31 cellular contexts compared by ENCODE assay signal in genomic region chr7:44752822-44753221, GRCh38. TPM values are rescaled to one million over a fixed set of nuclear protein-coding genes. Genes with fewer than 3 reads are reported as not detected.
A peak's percentile ranks its signal among the peaks of the same experiment; 100 is the strongest.
DNase-seq lines count a peak whose midpoint lies in the region; ATAC-seq, FAIRE-seq and TF ChIP-seq lines count a peak whose summit lies in the region.
"Had no signal": no experiment of that assay in that cellular context is flagged by ENCODE, and none has a peak within 500 bp of the region (broad histone marks: within the 10 kb centered on the region; RNA-seq: fewer than 3 reads in every experiment).

No MANE protein-coding gene starts in this region.

- TF ChIP-seq CTCF in GM12878 (IDR thresholded peaks at IDR 0.05 in 2 of 3, conservative IDR thresholded peaks at IDR 0.05 in 1 of 3; ENCODE audit: control insufficient read depth in 2 of 3, extremely low read depth in 1 of 3, insufficient read depth in 1 of 3, low read depth in 3 of 3, low read length in 3 of 3) (no peak), lower leg skin (IDR thresholded peaks at IDR 0.05) (no peak)

- no peak overlapping the region for H3K9ac ChIP-seq in GM12878 (ENCODE audit: control insufficient read depth, insufficient read depth, low read length)

- TF ChIP-seq EP300 in GM12878 (IDR thresholded peaks at IDR 0.05; ENCODE audit: borderline replicate concordance in 1 of 2, control insufficient read depth in 1 of 2, low read depth in 2 of 2, low read length in 2 of 2) = no peak

- peaks cover 8 to 14% of the 10 kb centered on the region in 2 experiments for H3K36me3 ChIP-seq in GM12878 (ENCODE audit: control insufficient read depth in 2 of 2, insufficient read depth in 2 of 2, low read length in 1 of 2)

- 0 out of 2 replicates have a peak overlapping the region, but pooled peaks have one; percentile 92 for H3K27ac ChIP-seq in GM12878 (ENCODE audit: control insufficient read depth, insufficient read depth)
- H3K27ac ChIP-seq: tibial artery had no signal

- no peaks in the 10 kb centered on the region for H3K9me3 Mint-ChIP-seq in activated naive CD4-positive, alpha-beta T cell treated with anti-CD3 and anti-CD28 coated beads, Interleukin-2, amount 50 U/mL, for 24 hours
- no peaks in the 10 kb centered on the region for H3K9me3 Mint-ChIP-seq in stimulated activated memory B cell treated with anti-CD40 and anti-IgM and Interleukin-4, amounts not matched to agents 10 μg/mL and 1 μg/mL and 100 μg/mL, for 72 hours
- H3K9me3 Mint-ChIP-seq: activated naive CD8-positive, alpha-beta T cell treated with anti-CD3 and anti-CD28 coated beads, Interleukin-2, amount 10 ng/mL, durations not matched to agents 7 days and 5 days; GM23338; immature natural killer cell had no signal

- H3K4me2 ChIP-seq in GM12878 (ENCODE audit: control insufficient read depth, insufficient read depth) = peak overlapping the region; percentile 35
- H3K4me2 ChIP-seq: GM23338 had no signal

- 67% methylated on average over 2 of the region's 2 CpGs for WGBS in GM12878 (ENCODE audit: insufficient coverage, insufficient replicate concordance, low lambda C conversion rate, missing lambda C conversion rate)
- whole genome bisulfite sequencing in lower leg skin, 2 donors = 90 to 96% methylated on average over 2 of the region's 2 CpGs

- intact Hi-C loops in GM12878 (cut with micrococcal nuclease; ENCODE audit: unreplicated experiment) = loop anchor here (5.0 kb wide), 2 partner anchors 94 to 166 kb away; partner anchors contain the start of gene H2AZ2
- intact Hi-C loops in lower leg skin (cut with DNase I; ENCODE audit: low total_unique reads) = no loop called here

- no peak for TF ChIP-seq RAD21 in GM12878 (IDR thresholded peaks at IDR 0.05; ENCODE audit: insufficient read depth, low read depth, low read length)

- H2AFZ ChIP-seq in GM12878 (ENCODE audit: control insufficient read depth, low read depth, low read length) = no peak overlapping the region
- H2AFZ ChIP-seq: GM23338 had no signal

- peaks cover 31% of the 10 kb centered on the region for H3K4me1 ChIP-seq in GM12878 (ENCODE audit: control insufficient read depth, insufficient read depth, low read length)

- no peaks in the 10 kb centered on the region for H3K27me3 Mint-ChIP-seq in activated naive CD4-positive, alpha-beta T cell treated with anti-CD3 and anti-CD28 coated beads, Interleukin-2, amount 50 U/mL, for 24 hours
- H3K27me3 Mint-ChIP-seq in stimulated activated memory B cell treated with anti-CD40 and anti-IgM and Interleukin-4, amounts not matched to agents 10 μg/mL and 1 μg/mL and 100 μg/mL, for 72 hours = no peaks in the 10 kb centered on the region
- H3K27me3 Mint-ChIP-seq: activated naive CD8-positive, alpha-beta T cell treated with anti-CD3 and anti-CD28 coated beads, Interleukin-2, amount 10 ng/mL, durations not matched to agents 7 days and 5 days had no signal

- H3K4me3 ChIP-seq in GM12878 = peak overlapping the region; percentile 92; the same call in 1 of the 2 replicates
- H3K4me3 ChIP-seq in lower leg skin (ENCODE audit: low read depth, poor library complexity, severe bottlenecking) = no peak overlapping the region
- H3K4me3 ChIP-seq: GM23338, spleen, tibial artery had no signal

- SMC1A ChIA-PET in GM12878 (lab: Charles Lee; ENCODE audit: uncharacterized antibody, unreplicated experiment) = interaction anchor here (1.1 to 5.4 kb wide), 5 partner anchors 14 to 116 kb away, joined by 3 to 79 read pairs (median 5); no protein-coding TSS in a partner anchor

- in situ Hi-C loops in GM12878 (cut with MboI) = no loop called here

- no peak for DNase-seq in activated naive CD4-positive, alpha-beta T cell (lab: John Stamatoyannopoulos, UW)
- DNase-seq in GM12892 (ENCODE audit: insufficient read length) = no peak
- DNase-seq in GM12878 (ENCODE audit: low read depth, low spot score) = no peak
- no peak for DNase-seq in NCI-H1930 (lab: John Stamatoyannopoulos, UW)
- no peak for DNase-seq in lower leg skin (ENCODE audit: low spot score in 2 of 2)
- DNase-seq: ACHN; activated naive CD8-positive, alpha-beta T cell treated with anti-CD3 and anti-CD28 coated beads, Interleukin-2, amount 10 ng/mL, durations not matched to agents 7 days and 5 days; aorta; Caco-2; effector memory CD4-positive, alpha-beta T cell; GDM1; immature natural killer cell; IMR-90; left cardiac atrium; mammary epithelial cell; NCI-H146; NCI-H446; NCI-H748 treated with DMSO at 0.1 percent for 48 hours; posterior cingulate gyrus; right cardiac atrium; SHP77 treated with DMSO at 0.1 percent for 48 hours; stimulated activated CD8-positive, alpha-beta memory T cell treated with anti-CD3 and anti-CD28 coated beads, Interleukin-4, amount 100 ng/mL, for 48 hours; T-helper 9 cell; tibial artery had no signal

- peaks cover 7% of the 10 kb centered on the region for H3K36me3 Mint-ChIP-seq in activated naive CD4-positive, alpha-beta T cell treated with anti-CD3 and anti-CD28 coated beads, Interleukin-2, amount 50 U/mL, for 24 hours
- peaks cover 16% of the 10 kb centered on the region for H3K36me3 Mint-ChIP-seq in stimulated activated memory B cell treated with anti-CD40 and anti-IgM and Interleukin-4, amounts not matched to agents 10 μg/mL and 1 μg/mL and 100 μg/mL, for 72 hours
- H3K36me3 Mint-ChIP-seq: immature natural killer cell had no signal

- peaks cover 6% of the 10 kb centered on the region; the same call in 1 of the 2 replicates for H4K20me1 ChIP-seq in GM12878 (ENCODE audit: control insufficient read depth, insufficient read depth)

- FAIRE-seq in GM12892 (lab: Jason Lieb, UNC) = peak; percentile 38
- no peak for FAIRE-seq in GM12878 (lab: Jason Lieb, UNC)
- FAIRE-seq: colon, RCC 7860 had no signal

- TF ChIP-seq POLR2A in GM12892 (IDR thresholded peaks at IDR 0.05; ENCODE audit: low read depth, low read length) (no peak), GM12878 (IDR thresholded peaks at IDR 0.05; ENCODE audit: low read depth, low read length) (no peak), lower leg skin (IDR thresholded peaks at IDR 0.05) (no peak)

- H3K27me3 ChIP-seq in GM12878 (replicated peaks in 1 of 2; ENCODE audit: control insufficient read depth in 2 of 2, insufficient read depth in 2 of 2, low read length in 1 of 2) = no peaks in the 10 kb centered on the region
- H3K27me3 ChIP-seq: spleen, tibial artery had no signal

- no peaks in the 10 kb centered on the region for H3K9me3 ChIP-seq in GM12878 (replicated peaks; ENCODE audit: control insufficient read depth, insufficient read depth, low read length)
- H3K9me3 ChIP-seq: Caco-2, spleen, tibial artery had no signal

- H3K4me1 Mint-ChIP-seq in activated naive CD4-positive, alpha-beta T cell treated with anti-CD3 and anti-CD28 coated beads, Interleukin-2, amount 50 U/mL, for 24 hours = peaks cover 49% of the 10 kb centered on the region
- peaks cover 60% of the 10 kb centered on the region for H3K4me1 Mint-ChIP-seq in stimulated activated memory B cell treated with anti-CD40 and anti-IgM and Interleukin-4, amounts not matched to agents 10 μg/mL and 1 μg/mL and 100 μg/mL, for 72 hours

- peak overlapping the region; percentile 46 for H3K27ac Mint-ChIP-seq in activated naive CD4-positive, alpha-beta T cell treated with anti-CD3 and anti-CD28 coated beads, Interleukin-2, amount 50 U/mL, for 24 hours
- peak overlapping the region; percentile 74 for H3K27ac Mint-ChIP-seq in stimulated activated memory B cell treated with anti-CD40 and anti-IgM and Interleukin-4, amounts not matched to agents 10 μg/mL and 1 μg/mL and 100 μg/mL, for 72 hours
- H3K27ac Mint-ChIP-seq: activated naive CD8-positive, alpha-beta T cell treated with anti-CD3 and anti-CD28 coated beads, Interleukin-2, amount 10 ng/mL, durations not matched to agents 7 days and 5 days; GM23338 had no signal

- H3K4me3 Mint-ChIP-seq in activated naive CD4-positive, alpha-beta T cell treated with anti-CD3 and anti-CD28 coated beads, Interleukin-2, amount 50 U/mL, for 24 hours = peak overlapping the region; percentile 61
- peak overlapping the region; percentile 63 for H3K4me3 Mint-ChIP-seq in stimulated activated memory B cell treated with anti-CD40 and anti-IgM and Interleukin-4, amounts not matched to agents 10 μg/mL and 1 μg/mL and 100 μg/mL, for 72 hours
- H3K4me3 Mint-ChIP-seq: activated naive CD8-positive, alpha-beta T cell treated with anti-CD3 and anti-CD28 coated beads, Interleukin-2, amount 10 ng/mL, durations not matched to agents 7 days and 5 days; GM23338; immature natural killer cell had no signal

- POLR2A ChIA-PET in GM12878 (lab: Charles Lee) = interaction anchor here (1.1 to 1.4 kb wide), 3 partner anchors 114 to 147 kb away, joined by 3 to 6 read pairs (median 4); no protein-coding TSS in a partner anchor

- no TSS peak for BruUV-seq in GM12878 (replicated peaks; lab: Mats Ljungman, UMichigan)

- RAD21 ChIA-PET in GM12878 (lab: Charles Lee; ENCODE audit: unreplicated experiment) = interaction anchor here (1.2 to 6.6 kb wide), 6 partner anchors 17 to 146 kb away, joined by 3 to 107 read pairs (median 38); partner anchors contain the start of genes H2AZ2 and OGDH

- CTCF ChIA-PET in GM12878 (lab: Yijun Ruan, JAX) = interaction anchor here (0.7 to 4.1 kb wide), 3 partner anchors 16 to 104 kb away, joined by 3 to 23 read pairs (median 4); partner anchors contain the start of gene H2AZ2

- no peak for ATAC-seq in GM12878
- ATAC-seq in stimulated activated memory B cell treated with anti-CD40 and anti-IgM and Interleukin-4, amounts not matched to agents 10 μg/mL and 1 μg/mL and 100 μg/mL, for 72 hours = no peak
- no peak for ATAC-seq in esophagus mucosa
- ATAC-seq: GM23338, left cardiac atrium, right cardiac atrium had no signal

- peaks cover 79% of the 10 kb centered on the region for H3K79me2 ChIP-seq in GM12878 (ENCODE audit: control insufficient read depth, insufficient read depth, low read length)

RNA-seq across cellular contexts. Expression of gene ZMIZ2, which starts 4.2 kb away (rescaled TPM):
- 56.1 TPM for polyA plus RNA-seq in GM12892 (2012; ENCODE audit: missing spikeins)
- total RNA-seq in GM12878 (2013; cell fraction: nucleolus; rRNA removed) = 287 and 327 TPM in 2 replicates
- 22.4 and 23.9 TPM in 2 replicates for total RNA-seq in GM12878 (2014; rRNA removed)
- 12.6 and 13.4 TPM in 2 replicates for total RNA-seq in GM12878 (2014; rRNA removed; fragmentation: Illumina TruSeq; extraction: Trizol)
- 127 and 158 TPM in 2 replicates for total RNA-seq in GM12878 (2021)
- polyA plus RNA-seq in GM12878 (2011; ENCODE audit: low read depth) = 73.8 TPM
- 9.9 and 20.5 TPM in 2 replicates for polyA plus RNA-seq in GM12878 (2011; rRNA removed)
- 13.0 and 19.1 TPM in 2 replicates for polyA plus RNA-seq in GM12878 (2011; cell fraction: cytosol; rRNA removed)
- 376 and 416 TPM in 2 replicates for polyA plus RNA-seq in GM12878 (2011; cell fraction: nucleus; rRNA removed)
- 90.6 and 196 TPM in 2 replicates for polyA plus RNA-seq in GM12878 (2012)
- polyA plus RNA-seq in GM12878 (2014; fragmentation: Illumina TruSeq; extraction: Trizol) = 20.0 and 47.0 TPM in 2 replicates
- 1 to 10 TPM in 1 of 2 experiments, under 1 TPM in 1; 0.71 to 1.5 TPM for polyA plus RNA-seq in GM12878 (2014; fragmentation: Nextera tagmentation; extraction: Ambion mirVana)
- polyA plus RNA-seq in GM12878 (2014; rRNA removed) = 68.1 and 79.0 TPM in 2 replicates
- 1 to 10 TPM; 6.8 to 7.5 TPM for polyA plus RNA-seq in GM12878 (2016; fragmentation: Nextera tagmentation; extraction: Ambion mirVana)
- 28.2 and 51.1 TPM in 2 replicates for polyA minus RNA-seq in GM12878 (2011; rRNA and poly(A)+ RNA removed)
- 16.3 and 17.5 TPM in 2 replicates for polyA minus RNA-seq in GM12878 (2011; cell fraction: cytosol; rRNA and poly(A)+ RNA removed)
- 87.9 and 145 TPM in 2 replicates for polyA minus RNA-seq in GM12878 (2011; cell fraction: nucleus; rRNA and poly(A)+ RNA removed)
- 34.0 TPM for total RNA-seq in esophagus mucosa
- 10 to 100 TPM; 21.1 to 36.0 (median 24.7) TPM for total RNA-seq in lower leg skin

RNA-seq across cellular contexts. Expression of gene PPIA, which starts 43.7 kb away (rescaled TPM):
- polyA plus RNA-seq in GM12892 (2012; ENCODE audit: missing spikeins) = 3,328 TPM
- 199 and 207 TPM in 2 replicates for total RNA-seq in GM12878 (2013; cell fraction: nucleolus; rRNA removed)
- total RNA-seq in GM12878 (2014; rRNA removed) = 4,456 and 4,588 TPM in 2 replicates
- 4,167 and 4,257 TPM in 2 replicates for total RNA-seq in GM12878 (2014; rRNA removed; fragmentation: Illumina TruSeq; extraction: Trizol)
- total RNA-seq in GM12878 (2021) = 2,712 and 2,761 TPM in 2 replicates
- polyA plus RNA-seq in GM12878 (2011; ENCODE audit: low read depth) = 2,354 TPM
- polyA plus RNA-seq in GM12878 (2011; rRNA removed) = 5,180 and 5,731 TPM in 2 replicates
- 5,694 and 5,820 TPM in 2 replicates for polyA plus RNA-seq in GM12878 (2011; cell fraction: cytosol; rRNA removed)
- 2,120 and 2,526 TPM in 2 replicates for polyA plus RNA-seq in GM12878 (2011; cell fraction: nucleus; rRNA removed)
- 2,415 and 3,182 TPM in 2 replicates for polyA plus RNA-seq in GM12878 (2012)
- polyA plus RNA-seq in GM12878 (2014; fragmentation: Illumina TruSeq; extraction: Trizol) = 7,982 and 8,071 TPM in 2 replicates
- polyA plus RNA-seq in GM12878 (2014; fragmentation: Nextera tagmentation; extraction: Ambion mirVana) = 1,000 to 10,000 TPM; 4,393 to 4,550 TPM
- polyA plus RNA-seq in GM12878 (2014; rRNA removed) = 5,467 and 5,874 TPM in 2 replicates
- polyA plus RNA-seq in GM12878 (2016; fragmentation: Nextera tagmentation; extraction: Ambion mirVana) = 1,000 to 10,000 TPM; 5,978 to 5,991 TPM
- 2,105 and 2,245 TPM in 2 replicates for polyA minus RNA-seq in GM12878 (2011; rRNA and poly(A)+ RNA removed)
- polyA minus RNA-seq in GM12878 (2011; cell fraction: cytosol; rRNA and poly(A)+ RNA removed) = 516 and 593 TPM in 2 replicates
- 234 and 319 TPM in 2 replicates for polyA minus RNA-seq in GM12878 (2011; cell fraction: nucleus; rRNA and poly(A)+ RNA removed)
- total RNA-seq in esophagus mucosa = 2,087 TPM
- total RNA-seq in lower leg skin = 1,000 to 10,000 TPM; 1,809 to 2,568 (median 2,150) TPM
